ENCODE assay signal across 1 cellular context in genomic region chr15:41558400-41559238, GRCh38.
TF ChIP-seq lines count a peak whose summit lies in the region.

Gene TYRO3, plus strand, starts transcription at chr15:41559212. Its CDS starts 46 bp downstream, at chr15:41559258.

TF ChIP-seq in K562, 482 proteins besides CTCF, POLR2A, EP300 and RAD21 (continued from another document and continues in another):
- TF ChIP-seq ZNF232 (CRISPR knock-in tag; IDR thresholded peaks at IDR 0.05) (no peak), E2F3 (CRISPR knock-in tag; IDR thresholded peaks at IDR 0.05) (no peak), RFX1 (IDR thresholded peaks at IDR 0.05) (no peak), ZFX (CRISPR knock-in tag; IDR thresholded peaks at IDR 0.05) (peak; percentile 25; the same call in 1 of the 2 replicates), HDAC2 (IDR thresholded peaks at IDR 0.05) (peak; percentile 57; the same call in 1 of the 2 replicates), CREM (IDR thresholded peaks at IDR 0.05; ENCODE audit: low read depth) (peak; percentile 43), L3MBTL2 (IDR thresholded peaks at IDR 0.05) (no peak; the same call in 1 of the 2 replicates), MAZ (CRISPR knock-in tag; conservative IDR thresholded peaks at IDR 0.05 in 1 of 2, IDR thresholded peaks at IDR 0.05 in 1 of 2) (peak; percentile 69 to 86), HDAC3 (IDR thresholded peaks at IDR 0.05; ENCODE audit: borderline replicate concordance, partially characterized antibody) (no peak), CXXC5 (CRISPR knock-in tag; IDR thresholded peaks at IDR 0.05) (peak; percentile 79), ELF4 (CRISPR knock-in tag; IDR thresholded peaks at IDR 0.05) (no peak), ZBTB33 (CRISPR knock-in tag; IDR thresholded peaks at IDR 0.05) (no peak), POLR2G (IDR thresholded peaks at IDR 0.05; ENCODE audit: low read depth, low read length) (peak; percentile 83), MAFF (IDR thresholded peaks at IDR 0.05; ENCODE audit: low read length) (no peak), ZNF143 (CRISPR knock-in tag; IDR thresholded peaks at IDR 0.05) (no peak), MAX (CRISPR knock-in tag; IDR thresholded peaks at IDR 0.05) (no peak), KLF13 (tag; IDR thresholded peaks at IDR 0.05; ENCODE audit: borderline replicate concordance, low read depth) (no peak), ZBTB26 (CRISPR knock-in tag; IDR thresholded peaks at IDR 0.05) (0 out of 2 replicates have a peak, but pooled peaks have one; percentile 29), TARDBP (IDR thresholded peaks at IDR 0.05) (no peak), MIER1 (IDR thresholded peaks at IDR 0.05; ENCODE audit: low read depth) (no peak), ZNF311 (CRISPR knock-in tag; IDR thresholded peaks at IDR 0.05) (no peak), ZFP30 (CRISPR knock-in tag; IDR thresholded peaks at IDR 0.05; ENCODE audit: borderline replicate concordance) (no peak), ZBTB2 (IDR thresholded peaks at IDR 0.05) (no peak), RCOR1 (IDR thresholded peaks at IDR 0.05; ENCODE audit: borderline replicate concordance in 1 of 2, low read depth in 2 of 2, low read length in 2 of 2) (0 out of 4 replicates have a peak, but pooled peaks of 1 of the 2 experiments have one; percentile 12), RNF2 (IDR thresholded peaks at IDR 0.05) (no peak), NONO (IDR thresholded peaks at IDR 0.05; ENCODE audit: low read depth in 2 of 2, low read length in 1 of 2) (peak in 1 of 2 experiments; percentile 69; a peak in 1 of 4 replicates), ZNF696 (CRISPR knock-in tag; conservative IDR thresholded peaks at IDR 0.05) (no peak), HMGN3 (IDR thresholded peaks at IDR 0.05; ENCODE audit: borderline replicate concordance, extremely low read depth, insufficient read length, low read depth, low read length) (no peak), SMAD4 (CRISPR knock-in tag; conservative IDR thresholded peaks at IDR 0.05) (peak; percentile 83), ETV5 (CRISPR knock-in tag; IDR thresholded peaks at IDR 0.05; ENCODE audit: low read depth) (no peak), KDM4B (IDR thresholded peaks at IDR 0.05; ENCODE audit: borderline replicate concordance in 2 of 2, low read depth in 1 of 2) (0 out of 4 replicates have a peak, but pooled peaks of 1 of the 2 experiments have one; percentile 30), SOX6 (IDR thresholded peaks at IDR 0.05) (no peak), HCFC1 (IDR thresholded peaks at IDR 0.05; ENCODE audit: low read depth, low read length) (no peak), ZNF354B (CRISPR knock-in tag; IDR thresholded peaks at IDR 0.05) (no peak), TEAD4 (IDR thresholded peaks at IDR 0.05; ENCODE audit: low read length) (no peak), TEAD4 (CRISPR knock-in tag; IDR thresholded peaks at IDR 0.05; ENCODE audit: borderline replicate concordance) (no peak), NBN (IDR thresholded peaks at IDR 0.05; ENCODE audit: low read depth) (no peak), PHF8 (IDR thresholded peaks at IDR 0.05; ENCODE audit: borderline replicate concordance, low read length) (peak; percentile 55; the same call in 1 of the 2 replicates), UBTF (IDR thresholded peaks at IDR 0.05; ENCODE audit: borderline replicate concordance in 1 of 2, low read depth in 2 of 2, low read length in 2 of 2) (0 out of 4 replicates have a peak, but pooled peaks of 1 of the 2 experiments have one; percentile 5), SMARCC2 (IDR thresholded peaks at IDR 0.05; ENCODE audit: low read depth) (no peak), SNRNP70 (optimal IDR thresholded peaks at IDR 0.05; ENCODE audit: low read depth, low read length) (no peak), GTF2A2 (tag; IDR thresholded peaks at IDR 0.05) (no peak), EHMT2 (IDR thresholded peaks at IDR 0.05) (no peak), IRF2 (CRISPR knock-in tag; IDR thresholded peaks at IDR 0.05) (no peak), NFATC3 (IDR thresholded peaks at IDR 0.05) (no peak), ZNF57 (CRISPR knock-in tag; IDR thresholded peaks at IDR 0.05) (no peak), ZBTB7A (IDR thresholded peaks at IDR 0.05; ENCODE audit: borderline replicate concordance, control insufficient read depth, low read depth, low read length) (peak; percentile 51; the same call in 1 of the 2 replicates)
- TF ChIP-seq, protein P1, sequence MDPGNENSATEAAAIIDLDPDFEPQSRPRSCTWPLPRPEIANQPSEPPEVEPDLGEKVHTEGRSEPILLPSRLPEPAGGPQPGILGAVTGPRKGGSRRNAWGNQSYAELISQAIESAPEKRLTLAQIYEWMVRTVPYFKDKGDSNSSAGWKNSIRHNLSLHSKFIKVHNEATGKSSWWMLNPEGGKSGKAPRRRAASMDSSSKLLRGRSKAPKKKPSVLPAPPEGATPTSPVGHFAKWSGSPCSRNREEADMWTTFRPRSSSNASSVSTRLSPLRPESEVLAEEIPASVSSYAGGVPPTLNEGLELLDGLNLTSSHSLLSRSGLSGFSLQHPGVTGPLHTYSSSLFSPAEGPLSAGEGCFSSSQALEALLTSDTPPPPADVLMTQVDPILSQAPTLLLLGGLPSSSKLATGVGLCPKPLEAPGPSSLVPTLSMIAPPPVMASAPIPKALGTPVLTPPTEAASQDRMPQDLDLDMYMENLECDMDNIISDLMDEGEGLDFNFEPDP (CRISPR knock-in tag; IDR thresholded peaks at IDR 0.05): no peak
- TF ChIP-seq, protein P2, sequence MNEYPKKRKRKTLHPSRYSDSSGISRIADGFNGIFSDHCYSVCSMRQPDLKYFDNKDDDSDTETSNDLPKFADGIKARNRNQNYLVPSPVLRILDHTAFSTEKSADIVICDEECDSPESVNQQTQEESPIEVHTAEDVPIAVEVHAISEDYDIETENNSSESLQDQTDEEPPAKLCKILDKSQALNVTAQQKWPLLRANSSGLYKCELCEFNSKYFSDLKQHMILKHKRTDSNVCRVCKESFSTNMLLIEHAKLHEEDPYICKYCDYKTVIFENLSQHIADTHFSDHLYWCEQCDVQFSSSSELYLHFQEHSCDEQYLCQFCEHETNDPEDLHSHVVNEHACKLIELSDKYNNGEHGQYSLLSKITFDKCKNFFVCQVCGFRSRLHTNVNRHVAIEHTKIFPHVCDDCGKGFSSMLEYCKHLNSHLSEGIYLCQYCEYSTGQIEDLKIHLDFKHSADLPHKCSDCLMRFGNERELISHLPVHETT (CRISPR knock-in tag; conservative IDR thresholded peaks at IDR 0.05 in 1 of 2, IDR thresholded peaks at IDR 0.05 in 1 of 2): peak in 1 of 2 experiments; percentile 82; a peak in 2 of 4 replicates
- TF ChIP-seq, protein P3, sequence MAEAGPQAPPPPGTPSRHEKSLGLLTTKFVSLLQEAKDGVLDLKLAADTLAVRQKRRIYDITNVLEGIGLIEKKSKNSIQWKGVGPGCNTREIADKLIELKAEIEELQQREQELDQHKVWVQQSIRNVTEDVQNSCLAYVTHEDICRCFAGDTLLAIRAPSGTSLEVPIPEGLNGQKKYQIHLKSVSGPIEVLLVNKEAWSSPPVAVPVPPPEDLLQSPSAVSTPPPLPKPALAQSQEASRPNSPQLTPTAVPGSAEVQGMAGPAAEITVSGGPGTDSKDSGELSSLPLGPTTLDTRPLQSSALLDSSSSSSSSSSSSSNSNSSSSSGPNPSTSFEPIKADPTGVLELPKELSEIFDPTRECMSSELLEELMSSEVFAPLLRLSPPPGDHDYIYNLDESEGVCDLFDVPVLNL (CRISPR knock-in tag; IDR thresholded peaks at IDR 0.05; ENCODE audit: low read depth): no peak
- TF ChIP-seq, protein P4, sequence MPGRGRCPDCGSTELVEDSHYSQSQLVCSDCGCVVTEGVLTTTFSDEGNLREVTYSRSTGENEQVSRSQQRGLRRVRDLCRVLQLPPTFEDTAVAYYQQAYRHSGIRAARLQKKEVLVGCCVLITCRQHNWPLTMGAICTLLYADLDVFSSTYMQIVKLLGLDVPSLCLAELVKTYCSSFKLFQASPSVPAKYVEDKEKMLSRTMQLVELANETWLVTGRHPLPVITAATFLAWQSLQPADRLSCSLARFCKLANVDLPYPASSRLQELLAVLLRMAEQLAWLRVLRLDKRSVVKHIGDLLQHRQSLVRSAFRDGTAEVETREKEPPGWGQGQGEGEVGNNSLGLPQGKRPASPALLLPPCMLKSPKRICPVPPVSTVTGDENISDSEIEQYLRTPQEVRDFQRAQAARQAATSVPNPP (IDR thresholded peaks at IDR 0.05; ENCODE audit: borderline replicate concordance, insufficient read depth, insufficient read length): no peak
- TF ChIP-seq, protein P5, sequence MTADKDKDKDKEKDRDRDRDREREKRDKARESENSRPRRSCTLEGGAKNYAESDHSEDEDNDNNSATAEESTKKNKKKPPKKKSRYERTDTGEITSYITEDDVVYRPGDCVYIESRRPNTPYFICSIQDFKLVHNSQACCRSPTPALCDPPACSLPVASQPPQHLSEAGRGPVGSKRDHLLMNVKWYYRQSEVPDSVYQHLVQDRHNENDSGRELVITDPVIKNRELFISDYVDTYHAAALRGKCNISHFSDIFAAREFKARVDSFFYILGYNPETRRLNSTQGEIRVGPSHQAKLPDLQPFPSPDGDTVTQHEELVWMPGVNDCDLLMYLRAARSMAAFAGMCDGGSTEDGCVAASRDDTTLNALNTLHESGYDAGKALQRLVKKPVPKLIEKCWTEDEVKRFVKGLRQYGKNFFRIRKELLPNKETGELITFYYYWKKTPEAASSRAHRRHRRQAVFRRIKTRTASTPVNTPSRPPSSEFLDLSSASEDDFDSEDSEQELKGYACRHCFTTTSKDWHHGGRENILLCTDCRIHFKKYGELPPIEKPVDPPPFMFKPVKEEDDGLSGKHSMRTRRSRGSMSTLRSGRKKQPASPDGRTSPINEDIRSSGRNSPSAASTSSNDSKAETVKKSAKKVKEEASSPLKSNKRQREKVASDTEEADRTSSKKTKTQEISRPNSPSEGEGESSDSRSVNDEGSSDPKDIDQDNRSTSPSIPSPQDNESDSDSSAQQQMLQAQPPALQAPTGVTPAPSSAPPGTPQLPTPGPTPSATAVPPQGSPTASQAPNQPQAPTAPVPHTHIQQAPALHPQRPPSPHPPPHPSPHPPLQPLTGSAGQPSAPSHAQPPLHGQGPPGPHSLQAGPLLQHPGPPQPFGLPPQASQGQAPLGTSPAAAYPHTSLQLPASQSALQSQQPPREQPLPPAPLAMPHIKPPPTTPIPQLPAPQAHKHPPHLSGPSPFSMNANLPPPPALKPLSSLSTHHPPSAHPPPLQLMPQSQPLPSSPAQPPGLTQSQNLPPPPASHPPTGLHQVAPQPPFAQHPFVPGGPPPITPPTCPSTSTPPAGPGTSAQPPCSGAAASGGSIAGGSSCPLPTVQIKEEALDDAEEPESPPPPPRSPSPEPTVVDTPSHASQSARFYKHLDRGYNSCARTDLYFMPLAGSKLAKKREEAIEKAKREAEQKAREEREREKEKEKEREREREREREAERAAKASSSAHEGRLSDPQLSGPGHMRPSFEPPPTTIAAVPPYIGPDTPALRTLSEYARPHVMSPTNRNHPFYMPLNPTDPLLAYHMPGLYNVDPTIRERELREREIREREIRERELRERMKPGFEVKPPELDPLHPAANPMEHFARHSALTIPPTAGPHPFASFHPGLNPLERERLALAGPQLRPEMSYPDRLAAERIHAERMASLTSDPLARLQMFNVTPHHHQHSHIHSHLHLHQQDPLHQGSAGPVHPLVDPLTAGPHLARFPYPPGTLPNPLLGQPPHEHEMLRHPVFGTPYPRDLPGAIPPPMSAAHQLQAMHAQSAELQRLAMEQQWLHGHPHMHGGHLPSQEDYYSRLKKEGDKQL (CRISPR knock-in tag; IDR thresholded peaks at IDR 0.05; ENCODE audit: borderline replicate concordance): no peak
